Comparison of ENCODE assay signal across 1 cellular context in the genomic region with DNA sequence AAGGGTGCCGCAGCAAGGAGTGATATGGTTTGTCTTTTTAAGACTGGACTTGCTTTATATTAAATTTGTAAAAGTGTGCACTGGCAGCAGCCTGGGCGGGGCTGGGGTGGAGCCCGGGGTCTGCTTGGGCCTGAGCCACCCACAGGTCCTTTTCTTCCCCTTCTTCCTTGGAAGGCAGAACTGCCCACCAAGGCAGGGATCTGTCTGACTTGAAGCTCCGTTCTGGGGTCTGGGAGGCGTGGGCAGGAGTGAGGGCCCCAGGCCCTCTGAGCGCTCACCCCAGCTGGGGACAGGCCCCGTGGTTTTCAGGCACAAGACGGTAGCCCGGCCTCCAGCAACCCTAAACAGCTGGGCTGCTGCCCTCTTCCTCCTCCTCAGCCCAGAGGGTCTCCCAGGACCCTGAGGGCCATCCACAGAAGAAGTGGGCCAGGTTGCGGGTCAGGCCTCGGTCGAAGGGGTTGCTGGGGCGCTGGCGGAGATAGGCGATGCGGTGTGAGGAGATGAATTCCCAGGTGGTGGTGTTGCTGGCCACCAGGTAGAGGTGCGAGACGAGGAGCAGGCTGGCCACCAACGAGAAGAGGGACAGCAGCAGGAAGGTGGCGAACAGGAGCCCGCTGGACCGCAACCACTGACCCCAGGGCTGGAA.
TF ChIP-seq lines count a peak whose summit lies in the region.

No MANE protein-coding gene starts in this region.

TF ChIP-seq in endothelial cell of umbilical vein, 7 proteins besides CTCF, POLR2A, EP300 and RAD21:
- TF ChIP-seq MYC (IDR thresholded peaks at IDR 0.05; ENCODE audit: low read depth, low read length) (no peak), GATA2 (IDR thresholded peaks at IDR 0.05; ENCODE audit: insufficient read depth, insufficient read length, low read depth, low read length) (no peak), POLR2AphosphoS5 (IDR thresholded peaks at IDR 0.05; ENCODE audit: insufficient read depth, low read depth, low read length) (no peak), JUN (IDR thresholded peaks at IDR 0.05; ENCODE audit: borderline replicate concordance, insufficient read depth, insufficient read length, low read depth) (no peak), FOS (IDR thresholded peaks at IDR 0.05; ENCODE audit: borderline replicate concordance, insufficient read depth, low read length) (no peak), EZH2 (IDR thresholded peaks at IDR 0.05; ENCODE audit: borderline replicate concordance, low read depth, low read length, severe bottlenecking) (no peak)
- TF ChIP-seq, protein P1, sequence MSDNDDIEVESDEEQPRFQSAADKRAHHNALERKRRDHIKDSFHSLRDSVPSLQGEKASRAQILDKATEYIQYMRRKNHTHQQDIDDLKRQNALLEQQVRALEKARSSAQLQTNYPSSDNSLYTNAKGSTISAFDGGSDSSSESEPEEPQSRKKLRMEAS (IDR thresholded peaks at IDR 0.05; ENCODE audit: insufficient read depth, insufficient read length): no peak
TF ChIP-seq in endothelial cell of umbilical vein: peak in this region for 0.
